Comparison of ENCODE assay signal across 8 cellular contexts in genomic region chr2:106115250-106115649, GRCh38.
DNase-seq lines count a peak whose midpoint lies in the region; ATAC-seq and TF ChIP-seq lines count a peak whose summit lies in the region.

No MANE protein-coding gene starts in this region.

- intact Hi-C loops in IMR-90 (cut with micrococcal nuclease) (no loop called here), cardiac septum (cut with DNase I) (loop anchor here (5.0 kb wide), 1 partner anchor 77 kb away; the partner anchor contains the start of gene UXS1)

- no peak overlapping the region for H2BK5ac ChIP-seq in IMR-90 (ENCODE audit: low read depth, low read length, poor library complexity, severe bottlenecking)

- POLR2A ChIA-PET in IMR-90 (lab: Charles Lee; ENCODE audit: unreplicated experiment) = no interaction called here

- peaks cover 15% of the 10 kb centered on the region; the same call in 1 of the 2 replicates for H4K20me1 ChIP-seq in IMR-90 (ENCODE audit: insufficient read depth, low read length)

- H4K5ac ChIP-seq in IMR-90 (ENCODE audit: low read depth, low read length) = no peak overlapping the region

- no peak for ATAC-seq in activated CD8-positive, alpha-beta memory T cell treated with anti-CD3 and anti-CD28 coated beads, Interleukin-2, amount 10 ng/mL, durations not matched to agents 7 days and 5 days
- ATAC-seq in IMR-90 (ENCODE audit: low read depth) (peak; percentile 88), HG02981 (IDR thresholded peaks at IDR 0.05; ENCODE audit: unreplicated experiment) (no peak)
- peak; percentile 60 for ATAC-seq in stimulated activated naive CD8-positive, alpha-beta T cell treated with anti-CD3 and anti-CD28 coated beads, Interleukin-15, Interleukin-2, amounts not matched to agents 100 U/mL and 50 U/mL, for 24 hours

- H3K27me3 Mint-ChIP-seq in activated CD8-positive, alpha-beta memory T cell treated with anti-CD3 and anti-CD28 coated beads, Interleukin-2, amount 10 ng/mL, durations not matched to agents 7 days and 5 days = no peaks in the 10 kb centered on the region

- no CpG with 5 or more reads among the region's 2 CpGs for WGBS in IMR-90 (ENCODE audit: extremely low coverage in 2 of 2, insufficient read length in 1 of 2), 2 experiments

- no peak overlapping the region for H3K56ac ChIP-seq in IMR-90 (ENCODE audit: extremely low read depth, insufficient read depth, low read length)

- in situ Hi-C loops in IMR-90 (cut with MboI; ENCODE audit: low sequenced_read_pairs) = no loop called here

- TF ChIP-seq POLR2A in IMR-90 (IDR thresholded peaks at IDR 0.05; ENCODE audit: low read depth, low read length) = no peak

- 0 out of 2 replicates have a peak overlapping the region, but pooled peaks have one; percentile 2 for H3K23ac ChIP-seq in IMR-90 (ENCODE audit: low read depth, low read length)

- peak; percentile 37 for DNase-seq in activated CD8-positive, alpha-beta memory T cell treated with anti-CD3 and anti-CD28 coated beads, Interleukin-2, amount 10 ng/mL, durations not matched to agents 7 days and 5 days
- no peak for DNase-seq in activated CD8-positive, alpha-beta memory T cell treated with anti-CD3 and anti-CD28 coated beads, Interleukin-2, amount 50 U/mL, for 4 hours
- peak; percentile 77 for DNase-seq in IMR-90
- peak; percentile 20 to 60 for DNase-seq in cardiac fibroblast (ENCODE audit: low read depth in 2 of 2)
- no peak for DNase-seq in stimulated activated naive CD8-positive, alpha-beta T cell treated with anti-CD3 and anti-CD28 coated beads, Interleukin-15, Interleukin-2, amounts not matched to agents 100 U/mL and 50 U/mL, for 24 hours
- no peak for DNase-seq in cardiac septum (ENCODE audit: low spot score)
- no peak for DNase-seq in DMS114 treated with DMSO at 0.1 percent for 48 hours (lab: John Stamatoyannopoulos, UW; ENCODE audit: unreplicated experiment)

- H4K8ac ChIP-seq in IMR-90 (ENCODE audit: low read depth in 2 of 2, low read length in 2 of 2) = no peak overlapping the region; a peak in 1 of 4 replicates

- H3K9me3 ChIP-seq in IMR-90 (ENCODE audit: control insufficient read depth, insufficient read depth, low read length) = no peaks in the 10 kb centered on the region

- H2BK15ac ChIP-seq in IMR-90 (ENCODE audit: low read depth, low read length) = peak overlapping the region; percentile 44; the same call in 1 of the 3 replicates

- no peak overlapping the region for H3K4me2 ChIP-seq in IMR-90 (ENCODE audit: low read depth, low read length)

- no peak overlapping the region for H3K18ac ChIP-seq in IMR-90 (ENCODE audit: low read depth, low read length)

- no peak overlapping the region; the same call in 1 of the 2 replicates for H2AK5ac ChIP-seq in IMR-90 (ENCODE audit: low read depth, low read length)

- peak overlapping the region; percentile 33 for H2AK9ac ChIP-seq in IMR-90 (replicated peaks; ENCODE audit: low read depth, low read length, poor library complexity)

- H3K27ac Mint-ChIP-seq in activated CD8-positive, alpha-beta memory T cell treated with anti-CD3 and anti-CD28 coated beads, Interleukin-2, amount 10 ng/mL, durations not matched to agents 7 days and 5 days = peak overlapping the region; percentile 38

- H2BK20ac ChIP-seq in IMR-90 (ENCODE audit: low read depth, low read length) = peak overlapping the region; percentile 77; the same call in 1 of the 2 replicates

- dilution Hi-C loops in IMR-90 (cut with HindIII; ENCODE audit: low sequenced_read_pairs, unreplicated experiment) = no loop called here

- no peaks in the 10 kb centered on the region for H3K9me3 Mint-ChIP-seq in activated CD8-positive, alpha-beta memory T cell treated with anti-CD3 and anti-CD28 coated beads, Interleukin-2, amount 10 ng/mL, durations not matched to agents 7 days and 5 days (ENCODE audit: low read depth)

- H3K4ac ChIP-seq in IMR-90 (ENCODE audit: low read depth, low read length) = peak overlapping the region; percentile 54; the same call in 1 of the 2 replicates

- H3K79me1 ChIP-seq in IMR-90 (ENCODE audit: low read depth in 1 of 2, low read length in 2 of 2) = peaks cover 0 to 12% of the 10 kb centered on the region in 2 experiments; a peak in 2 of 4 replicates

- peaks cover 15% of the 10 kb centered on the region for H3K4me1 Mint-ChIP-seq in activated CD8-positive, alpha-beta memory T cell treated with anti-CD3 and anti-CD28 coated beads, Interleukin-2, amount 10 ng/mL, durations not matched to agents 7 days and 5 days

- peak overlapping the region; percentile 36 for H2AFZ ChIP-seq in IMR-90 (replicated peaks; ENCODE audit: low read length, poor library complexity)

- H3K9me1 ChIP-seq in IMR-90 (ENCODE audit: insufficient read depth, low read length) = peaks cover 17% of the 10 kb centered on the region

- CTCF ChIA-PET in activated CD8-positive, alpha-beta memory T cell treated with anti-CD3 and anti-CD28 coated beads, Interleukin-2, amount 10 ng/mL, durations not matched to agents 7 days and 5 days (lab: Charles Lee) = no interaction called here
- CTCF ChIA-PET in IMR-90 (lab: Yijun Ruan, JAX) = interaction anchor here (0.5 to 1.7 kb wide), 2 partner anchors 10 to 221 kb away, joined by 3 to 4 read pairs; no protein-coding TSS in a partner anchor

- no peak overlapping the region for H3K27ac ChIP-seq in IMR-90 (ENCODE audit: insufficient read depth, low read length)

- H3K9ac ChIP-seq in IMR-90 (ENCODE audit: low read depth, low read length) = no peak overlapping the region

- peak overlapping the region; percentile 74; the same call in 1 of the 2 replicates for H2BK120ac ChIP-seq in IMR-90 (ENCODE audit: low read depth, low read length)

- TF ChIP-seq RAD21 in IMR-90 (IDR thresholded peaks at IDR 0.05; ENCODE audit: low read length) = no peak

- H3K14ac ChIP-seq in IMR-90 (replicated peaks; ENCODE audit: low read depth, low read length) = 0 out of 2 replicates have a peak overlapping the region, but pooled peaks have one; percentile 45

- no peak overlapping the region for H3K4me3 Mint-ChIP-seq in activated CD8-positive, alpha-beta memory T cell treated with anti-CD3 and anti-CD28 coated beads, Interleukin-2, amount 10 ng/mL, durations not matched to agents 7 days and 5 days

- peak overlapping the region; percentile 16; the same call in 1 of the 2 replicates for H4K91ac ChIP-seq in IMR-90 (ENCODE audit: insufficient read depth, low read depth, low read length)

- no peaks in the 10 kb centered on the region for H3K27me3 ChIP-seq in IMR-90 (ENCODE audit: control insufficient read depth, insufficient read depth, low read length)

- no peak overlapping the region for H3K4me3 ChIP-seq in IMR-90 (ENCODE audit: insufficient read depth, low read depth, low read length)
- H3K4me3 ChIP-seq in cardiac fibroblast (replicated peaks in 1 of 2; ENCODE audit: low read depth in 2 of 2, low read length in 2 of 2) = no peak overlapping the region

- peaks cover 34% of the 10 kb centered on the region for H3K36me3 Mint-ChIP-seq in activated CD8-positive, alpha-beta memory T cell treated with anti-CD3 and anti-CD28 coated beads, Interleukin-2, amount 10 ng/mL, durations not matched to agents 7 days and 5 days

- peaks cover 16% of the 10 kb centered on the region for H3K36me3 ChIP-seq in IMR-90 (ENCODE audit: control insufficient read depth, insufficient read depth, low read length)

- TF ChIP-seq CTCF in IMR-90 (conservative IDR thresholded peaks at IDR 0.05; ENCODE audit: low read depth, low read length) (no peak), cardiac fibroblast (IDR thresholded peaks at IDR 0.05; ENCODE audit: low read depth, low read length) (no peak)

- BruUV-seq in IMR-90 (replicated peaks; lab: Mats Ljungman, UMichigan) = no TSS peak

- no peaks in the 10 kb centered on the region for H3K4me1 ChIP-seq in IMR-90 (ENCODE audit: control insufficient read depth, insufficient read depth, low read length)

TF ChIP-seq in IMR-90, 13 proteins besides CTCF, POLR2A, EP300 and RAD21:
- TF ChIP-seq USF2 (IDR thresholded peaks at IDR 0.05; ENCODE audit: low read depth, low read length) (no peak), FOS (IDR thresholded peaks at IDR 0.05; ENCODE audit: low read depth, low read length) (peak; percentile 37; the same call in 1 of the 2 replicates), SMC3 (IDR thresholded peaks at IDR 0.05; ENCODE audit: low read depth, low read length) (no peak), MAFK (IDR thresholded peaks at IDR 0.05; ENCODE audit: low read depth, low read length) (0 out of 2 replicates have a peak, but pooled peaks have one; percentile 27), NFE2L2 (IDR thresholded peaks at IDR 0.05; ENCODE audit: low read depth, low read length) (peak; percentile 76), BHLHE40 (IDR thresholded peaks at IDR 0.05; ENCODE audit: low read depth, low read length) (no peak), CEBPB (IDR thresholded peaks at IDR 0.05; ENCODE audit: low read depth, low read length) (no peak), RFX5 (IDR thresholded peaks at IDR 0.05; ENCODE audit: low read depth, low read length) (no peak)

Comparison
In these comparisons a context has a peak if more than half of its experiments do, and no peak if none do; other contexts are left out.
1. DNase-seq: peak in activated CD8-positive, alpha-beta memory T cell treated with anti-CD3 and anti-CD28 coated beads, Interleukin-2, amount 10 ng/mL, durations not matched to agents 7 days and 5 days (single experiment), IMR-90 (single experiment) and cardiac fibroblast (2 of 2); none in activated CD8-positive, alpha-beta memory T cell treated with anti-CD3 and anti-CD28 coated beads, Interleukin-2, amount 50 U/mL, for 4 hours (single experiment), stimulated activated naive CD8-positive, alpha-beta T cell treated with anti-CD3 and anti-CD28 coated beads, Interleukin-15, Interleukin-2, amounts not matched to agents 100 U/mL and 50 U/mL, for 24 hours (single experiment), cardiac septum (single experiment) and DMS114 treated with DMSO at 0.1 percent for 48 hours (single experiment).
2. ATAC-seq: peak in IMR-90 (single experiment) and stimulated activated naive CD8-positive, alpha-beta T cell treated with anti-CD3 and anti-CD28 coated beads, Interleukin-15, Interleukin-2, amounts not matched to agents 100 U/mL and 50 U/mL, for 24 hours (single experiment); none in activated CD8-positive, alpha-beta memory T cell treated with anti-CD3 and anti-CD28 coated beads, Interleukin-2, amount 10 ng/mL, durations not matched to agents 7 days and 5 days (single experiment) and HG02981 (single experiment).